1 cellular context compared by ENCODE assay signal in genomic region chr3:30770387-30770786, GRCh38.
TF ChIP-seq lines count a peak whose summit lies in the region.

No MANE protein-coding gene starts in this region.

TF ChIP-seq in GM23338, 12 proteins besides CTCF, POLR2A, EP300 and RAD21 (continued from another document):
- TF ChIP-seq, protein P1, sequence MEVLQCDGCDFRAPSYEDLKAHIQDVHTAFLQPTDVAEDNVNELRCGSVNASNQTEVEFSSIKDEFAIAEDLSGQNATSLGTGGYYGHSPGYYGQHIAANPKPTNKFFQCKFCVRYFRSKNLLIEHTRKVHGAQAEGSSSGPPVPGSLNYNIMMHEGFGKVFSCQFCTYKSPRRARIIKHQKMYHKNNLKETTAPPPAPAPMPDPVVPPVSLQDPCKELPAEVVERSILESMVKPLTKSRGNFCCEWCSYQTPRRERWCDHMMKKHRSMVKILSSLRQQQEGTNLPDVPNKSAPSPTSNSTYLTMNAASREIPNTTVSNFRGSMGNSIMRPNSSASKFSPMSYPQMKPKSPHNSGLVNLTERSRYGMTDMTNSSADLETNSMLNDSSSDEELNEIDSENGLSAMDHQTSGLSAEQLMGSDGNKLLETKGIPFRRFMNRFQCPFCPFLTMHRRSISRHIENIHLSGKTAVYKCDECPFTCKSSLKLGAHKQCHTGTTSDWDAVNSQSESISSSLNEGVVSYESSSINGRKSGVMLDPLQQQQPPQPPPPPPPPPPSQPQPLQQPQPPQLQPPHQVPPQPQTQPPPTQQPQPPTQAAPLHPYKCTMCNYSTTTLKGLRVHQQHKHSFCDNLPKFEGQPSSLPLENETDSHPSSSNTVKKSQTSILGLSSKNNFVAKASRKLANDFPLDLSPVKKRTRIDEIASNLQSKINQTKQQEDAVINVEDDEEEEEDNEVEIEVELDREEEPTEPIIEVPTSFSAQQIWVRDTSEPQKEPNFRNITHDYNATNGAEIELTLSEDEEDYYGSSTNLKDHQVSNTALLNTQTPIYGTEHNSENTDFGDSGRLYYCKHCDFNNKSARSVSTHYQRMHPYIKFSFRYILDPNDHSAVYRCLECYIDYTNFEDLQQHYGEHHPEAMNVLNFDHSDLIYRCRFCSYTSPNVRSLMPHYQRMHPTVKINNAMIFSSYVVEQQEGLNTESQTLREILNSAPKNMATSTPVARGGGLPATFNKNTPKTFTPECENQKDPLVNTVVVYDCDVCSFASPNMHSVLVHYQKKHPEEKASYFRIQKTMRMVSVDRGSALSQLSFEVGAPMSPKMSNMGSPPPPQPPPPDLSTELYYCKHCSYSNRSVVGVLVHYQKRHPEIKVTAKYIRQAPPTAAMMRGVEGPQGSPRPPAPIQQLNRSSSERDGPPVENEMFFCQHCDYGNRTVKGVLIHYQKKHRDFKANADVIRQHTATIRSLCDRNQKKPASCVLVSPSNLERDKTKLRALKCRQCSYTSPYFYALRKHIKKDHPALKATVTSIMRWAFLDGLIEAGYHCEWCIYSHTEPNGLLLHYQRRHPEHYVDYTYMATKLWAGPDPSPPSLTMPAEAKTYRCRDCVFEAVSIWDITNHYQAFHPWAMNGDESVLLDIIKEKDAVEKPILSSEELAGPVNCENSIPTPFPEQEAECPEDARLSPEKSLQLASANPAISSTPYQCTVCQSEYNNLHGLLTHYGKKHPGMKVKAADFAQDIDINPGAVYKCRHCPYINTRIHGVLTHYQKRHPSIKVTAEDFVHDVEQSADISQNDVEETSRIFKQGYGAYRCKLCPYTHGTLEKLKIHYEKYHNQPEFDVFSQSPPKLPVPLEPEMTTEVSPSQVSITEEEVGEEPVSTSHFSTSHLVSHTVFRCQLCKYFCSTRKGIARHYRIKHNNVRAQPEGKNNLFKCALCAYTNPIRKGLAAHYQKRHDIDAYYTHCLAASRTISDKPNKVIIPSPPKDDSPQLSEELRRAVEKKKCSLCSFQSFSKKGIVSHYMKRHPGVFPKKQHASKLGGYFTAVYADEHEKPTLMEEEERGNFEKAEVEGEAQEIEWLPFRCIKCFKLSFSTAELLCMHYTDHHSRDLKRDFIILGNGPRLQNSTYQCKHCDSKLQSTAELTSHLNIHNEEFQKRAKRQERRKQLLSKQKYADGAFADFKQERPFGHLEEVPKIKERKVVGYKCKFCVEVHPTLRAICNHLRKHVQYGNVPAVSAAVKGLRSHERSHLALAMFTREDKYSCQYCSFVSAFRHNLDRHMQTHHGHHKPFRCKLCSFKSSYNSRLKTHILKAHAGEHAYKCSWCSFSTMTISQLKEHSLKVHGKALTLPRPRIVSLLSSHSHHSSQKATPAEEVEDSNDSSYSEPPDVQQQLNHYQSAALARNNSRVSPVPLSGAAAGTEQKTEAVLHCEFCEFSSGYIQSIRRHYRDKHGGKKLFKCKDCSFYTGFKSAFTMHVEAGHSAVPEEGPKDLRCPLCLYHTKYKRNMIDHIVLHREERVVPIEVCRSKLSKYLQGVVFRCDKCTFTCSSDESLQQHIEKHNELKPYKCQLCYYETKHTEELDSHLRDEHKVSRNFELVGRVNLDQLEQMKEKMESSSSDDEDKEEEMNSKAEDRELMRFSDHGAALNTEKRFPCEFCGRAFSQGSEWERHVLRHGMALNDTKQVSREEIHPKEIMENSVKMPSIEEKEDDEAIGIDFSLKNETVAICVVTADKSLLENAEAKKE (CRISPR knock-in tag; IDR thresholded peaks at IDR 0.05): no peak
- no peak for TF ChIP-seq JUNB (IDR thresholded peaks at IDR 0.05; ENCODE audit: unreplicated experiment)
- no peak for TF ChIP-seq CREB1 (CRISPR knock-in tag; IDR thresholded peaks at IDR 0.05; ENCODE audit: low read depth)
TF ChIP-seq in GM23338: peak in this region for 0.
